Comparison of ENCODE assay signal across 9 cellular contexts in the genomic region with DNA sequence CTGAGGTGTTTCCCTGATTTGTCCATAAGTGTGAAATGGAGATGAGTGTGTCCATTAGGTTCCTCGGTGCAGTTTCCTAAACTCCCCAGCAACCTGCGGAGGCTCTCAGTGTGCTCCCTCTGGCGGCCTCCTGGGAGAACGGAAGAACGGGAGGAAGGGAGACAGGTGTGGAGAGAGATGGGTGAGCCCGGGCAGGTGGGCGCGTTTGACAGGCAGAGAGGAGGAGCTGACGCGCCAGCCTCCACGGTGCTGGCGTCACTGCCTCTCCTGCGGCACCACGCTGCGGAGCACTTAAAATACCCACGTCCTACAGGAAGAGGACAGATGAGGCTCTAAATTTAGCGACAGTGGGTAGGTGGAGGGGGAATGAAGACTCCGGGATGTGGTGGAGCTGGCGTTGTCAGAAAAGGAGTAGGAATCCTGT. TPM values are rescaled to one million over a fixed set of nuclear protein-coding genes. Genes with fewer than 3 reads are reported as not detected.
DNase-seq lines count a peak whose midpoint lies in the region; ATAC-seq, FAIRE-seq and TF ChIP-seq lines count a peak whose summit lies in the region.
"Had no signal": no experiment of that assay in that cellular context is flagged by ENCODE, and none has a peak within 500 bp of the region (broad histone marks: within the 10 kb centered on the region; RNA-seq: fewer than 3 reads in every experiment).

No MANE protein-coding gene starts in this region.

- peaks cover 3% of the 10 kb centered on the region for H3K36me3 Mint-ChIP-seq in astrocyte (ENCODE audit: low read depth, unreplicated experiment)

- TF ChIP-seq CTCF in astrocyte (IDR thresholded peaks at IDR 0.05; ENCODE audit: insufficient read depth, low read depth, low read length), result peak; percentile 21

- H3K9me3 ChIP-seq in astrocyte (ENCODE audit: insufficient read depth, low read depth, low read length), result no peaks in the 10 kb centered on the region

- H3K4me1 Mint-ChIP-seq in astrocyte (ENCODE audit: low read depth, unreplicated experiment), result no peaks in the 10 kb centered on the region

- DNase-seq in NCI-H1436 (lab: John Stamatoyannopoulos, UW) (peak; percentile 74), NCI-H1436 treated with DMSO at 0.1 percent for 48 hours (lab: John Stamatoyannopoulos, UW) (no peak), NCI-H345 (lab: John Stamatoyannopoulos, UW) (peak; percentile 86), astrocyte (ENCODE audit: low read depth) (no peak), islet precursor cell (peak; percentile 85)
- DNase-seq in stimulated activated CD4-positive, alpha-beta T cell treated with anti-CD3 and anti-CD28 coated beads, Interleukin-4, amount 100 ng/mL, for 24 hours, result peak; percentile 23

- H3K4me3 Mint-ChIP-seq in astrocyte (ENCODE audit: unreplicated experiment), result no peak overlapping the region
- H3K4me3 Mint-ChIP-seq: B cell had no signal

- no peaks in the 10 kb centered on the region for H3K4me1 ChIP-seq in astrocyte (ENCODE audit: insufficient read depth, low read length)

- H3K27me3 Mint-ChIP-seq in astrocyte (ENCODE audit: low read depth, unreplicated experiment), result peaks cover 33% of the 10 kb centered on the region

- ATAC-seq in HG02870 (IDR thresholded peaks at IDR 0.05; ENCODE audit: unreplicated experiment) (no peak), HG03354 (IDR thresholded peaks at IDR 0.05; ENCODE audit: poor library complexity, severe bottlenecking, unreplicated experiment) (no peak)

- H3K4me2 ChIP-seq in astrocyte (ENCODE audit: low read length), result no peak overlapping the region

- no peak for FAIRE-seq in astrocyte (lab: Jason Lieb, UNC)

- no peak overlapping the region for H3K27ac ChIP-seq in astrocyte (ENCODE audit: low read depth, low read length)

- H3K27me3 ChIP-seq in astrocyte (ENCODE audit: insufficient read depth, low read length), result peaks cover 2% of the 10 kb centered on the region

- H3K9me3 Mint-ChIP-seq in astrocyte (ENCODE audit: unreplicated experiment), result peaks cover 16% of the 10 kb centered on the region

- H3K79me2 ChIP-seq in astrocyte (ENCODE audit: insufficient read depth, low read length), result no peaks in the 10 kb centered on the region

- H3K27ac Mint-ChIP-seq in astrocyte (ENCODE audit: unreplicated experiment), result no peak overlapping the region
- H3K27ac Mint-ChIP-seq: B cell had no signal

- H2AFZ ChIP-seq in astrocyte (ENCODE audit: low read depth, low read length), result no peak overlapping the region

- no peaks in the 10 kb centered on the region for H4K20me1 ChIP-seq in astrocyte (ENCODE audit: insufficient read depth, low read length)

- H3K9ac ChIP-seq in astrocyte (ENCODE audit: low read length), result no peak overlapping the region

- H3K36me3 ChIP-seq in astrocyte (ENCODE audit: insufficient read depth, low read length), result no peaks in the 10 kb centered on the region

- H3K4me3 ChIP-seq in astrocyte (ENCODE audit: insufficient read depth, low read depth, low read length), result no peak overlapping the region

RNA-seq across cellular contexts. Expression of gene PEX5, which starts 26.8 kb away (rescaled TPM):
- total RNA-seq in astrocyte, result 21.5 and 22.5 TPM in 2 replicates

RNA-seq across cellular contexts. Expression of gene CLSTN3, which starts 32.5 kb away (rescaled TPM):
- 26.7 and 29.6 TPM in 2 replicates for total RNA-seq in astrocyte

RNA-seq across cellular contexts. Expression of gene RBP5, which starts 34.0 kb away (rescaled TPM):
- total RNA-seq in astrocyte, result not detected in 2 replicates

RNA-seq across cellular contexts. Expression of gene C1RL, which starts 53.7 kb away (rescaled TPM):
- total RNA-seq in astrocyte, result 11.0 and 12.1 TPM in 2 replicates

Comparison
In these comparisons a context has a peak if more than half of its experiments do, and no peak if none do; other contexts are left out.
1. DNase-seq: peak in NCI-H1436 (single experiment), NCI-H345 (single experiment), islet precursor cell (single experiment) and stimulated activated CD4-positive, alpha-beta T cell treated with anti-CD3 and anti-CD28 coated beads, Interleukin-4, amount 100 ng/mL, for 24 hours (single experiment); none in NCI-H1436 treated with DMSO at 0.1 percent for 48 hours (single experiment) and astrocyte (single experiment).